In the genomic region with DNA sequence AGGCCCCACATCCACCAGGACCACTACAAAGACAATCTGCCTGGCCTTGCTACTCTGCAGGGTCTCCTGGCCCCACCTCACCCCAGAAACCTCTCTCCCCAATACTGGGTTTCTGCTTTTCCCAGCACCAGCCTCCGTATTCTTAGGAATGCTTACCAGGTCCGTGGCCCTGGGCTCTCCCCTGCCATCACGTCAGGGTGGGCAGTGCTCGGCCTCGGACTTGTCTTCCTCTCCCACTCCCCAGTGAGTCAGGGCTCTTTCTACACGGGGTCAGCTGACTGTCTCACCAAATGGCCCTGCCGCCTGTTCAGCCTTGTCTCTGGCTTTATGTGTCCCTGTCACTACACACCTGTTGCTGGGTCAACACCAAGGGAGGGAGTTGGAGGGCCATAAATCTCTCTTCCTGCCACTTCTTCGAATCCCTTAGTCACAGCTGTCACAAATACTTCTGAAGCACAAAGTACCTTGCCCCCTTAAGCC, we compare ENCODE assay signal across 14 cellular contexts. TPM values are rescaled to one million over a fixed set of nuclear protein-coding genes. Genes with fewer than 3 reads are reported as not detected.
DNase-seq lines count a peak whose midpoint lies in the region; ATAC-seq and TF ChIP-seq lines count a peak whose summit lies in the region.
"Had no signal": no experiment of that assay in that cellular context is flagged by ENCODE, and none has a peak within 500 bp of the region (broad histone marks: within the 10 kb centered on the region; RNA-seq: fewer than 3 reads in every experiment).

No MANE protein-coding gene starts in this region.

- peak; percentile 46 for DNase-seq in NCI-H748 (lab: John Stamatoyannopoulos, UW; ENCODE audit: unreplicated experiment)
- DNase-seq in NCI-H748 treated with DMSO at 0.1 percent for 48 hours (lab: John Stamatoyannopoulos, UW), result no peak
- peak; percentile 86 for DNase-seq in WERI-Rb-1
- peak; percentile 78 for DNase-seq in mesenteric fat pad (ENCODE audit: low spot score)
- peak; percentile 64 for DNase-seq in transverse colon
- no peak for DNase-seq in NOMO-1 treated with DMSO at 0.1 percent for 48 hours (lab: John Stamatoyannopoulos, UW; ENCODE audit: unreplicated experiment)
- DNase-seq: activated gamma-delta T cell treated with Interleukin-2 at 50 U/mL for 16 hours; left cardiac atrium; NCI-H446; stimulated activated CD4-positive, alpha-beta T cell treated with anti-CD3 and anti-CD28 coated beads, Interleukin-2, amount 100 ng/mL, for 48 hours; T-helper 9 cell had no signal

- H3K27ac ChIP-seq in WERI-Rb-1, result peak overlapping the region; percentile 69
- H3K27ac ChIP-seq in transverse colon, result peak overlapping the region; percentile 92 to 99 (median 94)

- H3K4me3 ChIP-seq in WERI-Rb-1 (ENCODE audit: low read depth, low read length) (no peak overlapping the region), transverse colon (no peak overlapping the region)
- H3K4me3 ChIP-seq: upper lobe of left lung had no signal

- ATAC-seq in HG02678 (IDR thresholded peaks at IDR 0.05; ENCODE audit: unreplicated experiment) (no peak), GM21447 (IDR thresholded peaks at IDR 0.05; ENCODE audit: unreplicated experiment) (no peak)
- ATAC-seq: left cardiac atrium had no signal

- no peak for TF ChIP-seq POLR2A in transverse colon (IDR thresholded peaks at IDR 0.05)

- WGBS in transverse colon (ENCODE audit: low coverage in 1 of 2), 2 donors, result 58% methylated on average over 8 of the region's 8 CpGs; no CpG with 5 or more reads in 1 of the 2 donors

- TF ChIP-seq EP300 in transverse colon (IDR thresholded peaks at IDR 0.05; ENCODE audit: low read depth), result no peak

- H3K4me1 ChIP-seq in transverse colon, result peaks cover 22 to 72% (median 61%) of the 10 kb centered on the region in 4 donors

- peaks cover 12% of the 10 kb centered on the region for H3K9me3 ChIP-seq in WERI-Rb-1 (ENCODE audit: severe bottlenecking)
- H3K9me3 ChIP-seq in transverse colon, result no peaks in the 10 kb centered on the region
- H3K9me3 ChIP-seq: upper lobe of left lung had no signal

- intact Hi-C loops in transverse colon (cut with DNase I; ENCODE audit: low total_unique reads), result loop anchor here (10.0 kb wide), 1 partner anchor 319 kb away; no protein-coding TSS in a partner anchor

- H3K36me3 ChIP-seq in WERI-Rb-1, result peaks cover 36% of the 10 kb centered on the region
- no peaks in the 10 kb centered on the region for H3K36me3 ChIP-seq in transverse colon

- in situ Hi-C loops in transverse colon (cut with MboI; ENCODE audit: low pct_ligation_motif_present in 1 of 4, low pct_unique_long_range_greater_than_20kb in 1 of 4, low sequenced_read_pairs in 3 of 4), result no loop called here

- TF ChIP-seq CTCF in WERI-Rb-1 (IDR thresholded peaks at IDR 0.05; ENCODE audit: low read depth, low read length), result no peak
- no peak for TF ChIP-seq CTCF in transverse colon (IDR thresholded peaks at IDR 0.05)

- H3K27me3 ChIP-seq in WERI-Rb-1 (ENCODE audit: insufficient read depth, low read depth, severe bottlenecking) (no peaks in the 10 kb centered on the region), transverse colon (no peaks in the 10 kb centered on the region)
- H3K27me3 ChIP-seq: upper lobe of left lung had no signal

RNA-seq across cellular contexts. Expression of a gene that starts 3.2 kb away (rescaled TPM):
- total RNA-seq in mesenteric fat pad (27.3 TPM), transverse colon (10 to 100 TPM; 11.3 to 33.0 (median 14.3) TPM)

RNA-seq across cellular contexts. Expression of a gene that starts 3.4 kb away (rescaled TPM):
- total RNA-seq in mesenteric fat pad (148 TPM), transverse colon (100 to 1,000 TPM in 3 of 4 donors, 10 to 100 TPM in 1; 80.8 to 283 (median 117) TPM)

Comparison
In these comparisons a context has a peak if more than half of its experiments do, and no peak if none do; other contexts are left out.
1. DNase-seq: peak in NCI-H748 (single experiment), WERI-Rb-1 (single experiment), mesenteric fat pad (single experiment) and transverse colon (single experiment); none in NCI-H748 treated with DMSO at 0.1 percent for 48 hours (single experiment) and NOMO-1 treated with DMSO at 0.1 percent for 48 hours (single experiment).